Comparison of ENCODE assay signal across 19 cellular contexts in genomic region chr6:7734707-7735383, GRCh38. TPM values are rescaled to one million over a fixed set of nuclear protein-coding genes. Genes with fewer than 3 reads are reported as not detected.
A peak's percentile ranks its signal among the peaks of the same experiment; 100 is the strongest.
DNase-seq lines count a peak whose midpoint lies in the region; ATAC-seq, FAIRE-seq and TF ChIP-seq lines count a peak whose summit lies in the region.
"Had no signal": no experiment of that assay in that cellular context is flagged by ENCODE, and none has a peak within 500 bp of the region (broad histone marks: within the 10 kb centered on the region; RNA-seq: fewer than 3 reads in every experiment).

No MANE protein-coding gene starts in this region.

- no peak for FAIRE-seq in pancreas (lab: Jason Lieb, UNC)
- FAIRE-seq: GM12878, GM18507, H54 had no signal

- H3K36me3 ChIP-seq in heart left ventricle (no peaks in the 10 kb centered on the region), right atrium auricular region (no peaks in the 10 kb centered on the region), upper lobe of right lung (no peaks in the 10 kb centered on the region), pancreas (no peaks in the 10 kb centered on the region)

- H3K4me3 ChIP-seq in heart left ventricle, result no peak overlapping the region
- H3K4me3 ChIP-seq in right atrium auricular region, result no peak overlapping the region
- no peak overlapping the region for H3K4me3 ChIP-seq in upper lobe of right lung
- H3K4me3 ChIP-seq in pancreas, result no peak overlapping the region
- H3K4me3 ChIP-seq: GM12878, GM23248 had no signal

- peak in 2 of 5 donors; percentile 25 to 34 for DNase-seq in heart left ventricle
- no peak for DNase-seq in right atrium auricular region (ENCODE audit: low spot score)
- peak; percentile 26 for DNase-seq in left cardiac atrium
- no peak for DNase-seq in left lobe of liver (ENCODE audit: low spot score)
- DNase-seq in upper lobe of right lung, result no peak
- no peak for DNase-seq in ecto neural progenitor cell (ENCODE audit: low spot score)
- no peak for DNase-seq in pancreas
- DNase-seq: 8988T; ACHN; C1 segment of cervical spinal cord; Calu3; CD4-positive, alpha-beta T cell; DMS79; GM23248 had no signal

- ATAC-seq in heart left ventricle (peak; percentile 10 to 88 (median 72)), left cardiac atrium (peak in 1 of 2 donors; percentile 58), left lobe of liver (peak; percentile 67), upper lobe of right lung (peak; percentile 28), pancreas (no peak)
- ATAC-seq: GM12878, HCT116 had no signal

- H3K27me3 ChIP-seq in heart left ventricle (peaks cover 0 to 42% (median 16%) of the 10 kb centered on the region in 9 donors), right atrium auricular region (no peaks in the 10 kb centered on the region), upper lobe of right lung (peaks cover 18% of the 10 kb centered on the region), pancreas (peaks cover 0 to 13% (median 0%) of the 10 kb centered on the region in 4 donors)

- WGBS in heart left ventricle, 4 donors, result 59 to 69% (median 63%) methylated on average over 18 of the region's 18 CpGs
- WGBS in pancreas, 2 donors, result 73 to 79% methylated on average over 18 of the region's 18 CpGs

- peak overlapping the region in 1 of 12 donors; percentile 53 for H3K27ac ChIP-seq in heart left ventricle
- no peak overlapping the region for H3K27ac ChIP-seq in right atrium auricular region
- H3K27ac ChIP-seq in upper lobe of right lung, result no peak overlapping the region
- H3K27ac ChIP-seq in pancreas, result no peak overlapping the region
- H3K27ac ChIP-seq: GM23248 had no signal

- TF ChIP-seq CTCF in heart left ventricle (IDR thresholded peaks at IDR 0.05) (no peak), right atrium auricular region (IDR thresholded peaks at IDR 0.05) (no peak), upper lobe of right lung (IDR thresholded peaks at IDR 0.05) (no peak), pancreas (IDR thresholded peaks at IDR 0.05) (no peak)

- no peaks in the 10 kb centered on the region for H3K9me3 ChIP-seq in heart left ventricle
- H3K9me3 ChIP-seq in right atrium auricular region, result no peaks in the 10 kb centered on the region
- no peaks in the 10 kb centered on the region for H3K9me3 ChIP-seq in upper lobe of right lung
- H3K9me3 ChIP-seq in pancreas, result no peaks in the 10 kb centered on the region

- intact Hi-C loops in heart left ventricle (cut with DNase I) (no loop called here), left cardiac atrium (cut with DNase I) (loop anchor here in 1 of 2 donors (10.0 kb wide), 1 partner anchor 140 kb away; no protein-coding TSS in a partner anchor), upper lobe of right lung (cut with DNase I) (no loop called here), pancreas (cut with DNase I) (loop anchor here in 1 of 3 donors (10.0 kb wide), 1 partner anchor 320 kb away; no protein-coding TSS in a partner anchor)

- no peak for TF ChIP-seq POLR2A in heart left ventricle (IDR thresholded peaks at IDR 0.05)

- H3K4me1 ChIP-seq in heart left ventricle (peaks cover 0 to 12% (median 0%) of the 10 kb centered on the region in 12 donors), right atrium auricular region (no peaks in the 10 kb centered on the region), upper lobe of right lung (peaks cover 5% of the 10 kb centered on the region), pancreas (no peaks in the 10 kb centered on the region)

RNA-seq across cellular contexts. Expression of gene BMP6, which starts 8.9 kb away (rescaled TPM):
- 1 to 10 TPM; 1.4 to 5.1 (median 2.9) TPM for total RNA-seq in heart left ventricle
- polyA plus RNA-seq in heart left ventricle, result 1 to 10 TPM; 1.1 to 2.3 TPM
- 10 to 100 TPM; 10.4 to 19.1 TPM for total RNA-seq in right atrium auricular region
- total RNA-seq in left cardiac atrium, result 10 to 100 TPM in 1 of 2 donors, 1 to 10 TPM in 1; 2.1 to 13.4 TPM
- total RNA-seq in left lobe of liver, result 3.6 TPM
- total RNA-seq in upper lobe of right lung, result 6.6 TPM
- total RNA-seq in pancreas, result under 1 TPM; 0.09 to 0.69 (median 0.31) TPM
- polyA plus RNA-seq in pancreas, result under 1 TPM; 0.40 to 0.42 TPM
- total RNA-seq: CD4-positive, alpha-beta T cell; HT-29 had no signal

Comparison
In these comparisons a context has a peak if more than half of its experiments do, and no peak if none do; other contexts are left out.
1. ATAC-seq: peak in heart left ventricle (4 of 4), left lobe of liver (single experiment) and upper lobe of right lung (single experiment); none in pancreas (0 of 4).